10 cellular contexts compared by ENCODE assay signal in the genomic region with DNA sequence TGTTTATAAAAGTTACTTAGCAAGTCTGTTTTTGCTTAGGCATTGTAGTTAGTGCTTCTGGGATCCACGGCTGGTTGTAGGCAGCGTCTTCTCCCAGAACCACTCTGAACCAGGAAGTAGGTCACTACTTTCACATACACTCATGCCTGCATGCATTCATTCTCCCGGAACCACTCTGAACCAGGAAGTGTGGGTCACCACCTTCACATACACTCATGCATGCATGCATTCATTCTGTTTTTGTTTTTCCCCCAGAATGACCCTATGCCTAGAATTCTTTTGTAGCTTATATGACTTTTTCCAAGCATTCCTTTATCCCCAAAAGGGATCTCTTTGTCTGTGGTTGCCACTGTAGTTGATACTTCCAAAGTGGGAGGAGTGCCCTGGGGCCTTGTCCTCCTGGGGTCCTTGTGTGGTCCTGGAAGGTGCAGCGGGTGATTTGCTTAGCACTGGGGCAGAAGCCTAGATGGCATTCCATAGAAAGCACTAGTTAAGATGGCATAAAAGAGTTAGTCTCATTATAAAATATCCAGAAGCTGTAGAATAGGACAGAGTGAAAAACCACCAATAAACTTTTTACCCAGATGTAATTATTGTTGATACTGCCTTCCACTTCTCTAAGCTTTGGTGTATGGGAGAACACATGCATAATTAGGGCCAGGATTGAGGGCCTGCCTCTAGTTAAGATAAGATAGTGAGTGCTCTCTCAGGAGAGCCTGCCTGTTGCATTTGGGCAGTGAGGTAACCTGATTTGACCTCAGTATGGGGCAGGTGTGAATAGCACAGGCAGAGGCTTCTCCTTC.
DNase-seq lines count a peak whose midpoint lies in the region; ATAC-seq and TF ChIP-seq lines count a peak whose summit lies in the region.
"Had no signal": no experiment of that assay in that cellular context is flagged by ENCODE, and none has a peak within 500 bp of the region (broad histone marks: within the 10 kb centered on the region; RNA-seq: fewer than 3 reads in every experiment).

No MANE protein-coding gene starts in this region.

- peaks cover 21% of the 10 kb centered on the region for H3K9me3 Mint-ChIP-seq in nephron progenitor cell
- H3K9me3 Mint-ChIP-seq: activated T-cell treated with anti-CD3 and anti-CD28 coated beads, Interleukin-2, amount 50 U/mL, for 4 hours; CD4-positive, alpha-beta T cell had no signal

- ATAC-seq in GM18517 (IDR thresholded peaks at IDR 0.05; ENCODE audit: unreplicated experiment): no peak
- ATAC-seq: activated T-cell treated with anti-CD3 and anti-CD28 coated beads, Interleukin-2, amount 50 U/mL, for 4 hours had no signal

- no peak overlapping the region for H3K4me3 ChIP-seq in fibroblast of mammary gland (ENCODE audit: control insufficient read depth, low read depth, low read length)

- peaks cover 91% of the 10 kb centered on the region for H3K36me3 Mint-ChIP-seq in nephron progenitor cell (ENCODE audit: low read depth)

- peaks cover 5% of the 10 kb centered on the region for H3K4me1 Mint-ChIP-seq in nephron progenitor cell

- peaks cover 4% of the 10 kb centered on the region for H3K27me3 Mint-ChIP-seq in nephron progenitor cell (ENCODE audit: low read depth, poor library complexity)
- H3K27me3 Mint-ChIP-seq: CD4-positive, alpha-beta T cell had no signal

- TF ChIP-seq CTCF in fibroblast of mammary gland (conservative IDR thresholded peaks at IDR 0.05; ENCODE audit: control insufficient read depth, insufficient read depth, low read depth, low read length) (no peak), nephron progenitor cell (IDR thresholded peaks at IDR 0.05) (no peak)

- H3K27ac Mint-ChIP-seq in nephron progenitor cell: peak overlapping the region; percentile 89
- H3K27ac Mint-ChIP-seq: CD4-positive, alpha-beta T cell had no signal

- peak; percentile 11 for DNase-seq in DMS53 treated with DMSO at 0.1 percent for 48 hours (lab: John Stamatoyannopoulos, UW; ENCODE audit: unreplicated experiment)
- DNase-seq in NCI-H187 treated with DMSO at 0.1 percent for 48 hours (lab: John Stamatoyannopoulos, UW): peak; percentile 23
- peak; percentile 29 for DNase-seq in fibroblast of mammary gland (ENCODE audit: low read depth)
- no peak for DNase-seq in nephron progenitor cell
- DNase-seq in retina: no peak
- no peak for DNase-seq in midbrain (lab: John Stamatoyannopoulos, UW)
- no peak for DNase-seq in globus pallidus (ENCODE audit: low spot score)
- DNase-seq: activated T-cell treated with anti-CD3 and anti-CD28 coated beads, Interleukin-2, amount 50 U/mL, for 4 hours; CD4-positive, alpha-beta T cell had no signal

- no peak overlapping the region for H3K4me3 Mint-ChIP-seq in nephron progenitor cell
- H3K4me3 Mint-ChIP-seq: activated T-cell treated with anti-CD3 and anti-CD28 coated beads, Interleukin-2, amount 50 U/mL, for 4 hours; CD4-positive, alpha-beta T cell had no signal

Comparison
In these comparisons a context has a peak if more than half of its experiments do, and no peak if none do; other contexts are left out.
1. DNase-seq: peak in DMS53 treated with DMSO at 0.1 percent for 48 hours (single experiment), NCI-H187 treated with DMSO at 0.1 percent for 48 hours (single experiment) and fibroblast of mammary gland (single experiment); none in nephron progenitor cell (single experiment), retina (single experiment), midbrain (single experiment) and globus pallidus (single experiment).